ENCODE assay signal across 1 cellular context in the genomic region with DNA sequence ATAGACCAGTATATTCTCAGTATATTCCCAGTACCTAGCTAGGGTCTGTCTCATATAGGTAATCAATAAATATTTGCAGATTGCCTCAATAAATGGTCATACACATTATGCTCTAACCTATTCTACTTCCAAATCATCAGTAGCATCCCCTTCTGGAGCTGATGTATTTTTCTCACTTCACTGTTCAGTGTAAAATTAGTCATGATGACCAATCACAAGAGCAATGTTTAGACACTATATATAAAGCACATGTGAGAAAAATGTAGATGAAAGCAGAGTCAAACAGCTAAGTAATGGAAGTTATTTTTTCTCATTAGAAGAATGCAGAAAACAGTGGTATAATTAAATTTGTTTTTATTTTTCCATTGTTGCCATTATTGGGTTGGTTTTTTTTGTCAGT.
TF ChIP-seq lines count a peak whose summit lies in the region.

No MANE protein-coding gene starts in this region.

TF ChIP-seq in IMR-90, 13 proteins besides CTCF, POLR2A, EP300 and RAD21:
- TF ChIP-seq MAFK (IDR thresholded peaks at IDR 0.05; ENCODE audit: low read depth, low read length): no peak
- TF ChIP-seq, protein P1, sequence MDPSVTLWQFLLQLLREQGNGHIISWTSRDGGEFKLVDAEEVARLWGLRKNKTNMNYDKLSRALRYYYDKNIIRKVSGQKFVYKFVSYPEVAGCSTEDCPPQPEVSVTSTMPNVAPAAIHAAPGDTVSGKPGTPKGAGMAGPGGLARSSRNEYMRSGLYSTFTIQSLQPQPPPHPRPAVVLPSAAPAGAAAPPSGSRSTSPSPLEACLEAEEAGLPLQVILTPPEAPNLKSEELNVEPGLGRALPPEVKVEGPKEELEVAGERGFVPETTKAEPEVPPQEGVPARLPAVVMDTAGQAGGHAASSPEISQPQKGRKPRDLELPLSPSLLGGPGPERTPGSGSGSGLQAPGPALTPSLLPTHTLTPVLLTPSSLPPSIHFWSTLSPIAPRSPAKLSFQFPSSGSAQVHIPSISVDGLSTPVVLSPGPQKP (IDR thresholded peaks at IDR 0.05; ENCODE audit: borderline replicate concordance, low read depth, low read length): no peak
- TF ChIP-seq SMC3 (IDR thresholded peaks at IDR 0.05; ENCODE audit: low read depth, low read length): no peak
- no peak for TF ChIP-seq MAZ (IDR thresholded peaks at IDR 0.05; ENCODE audit: borderline replicate concordance, low read depth, low read length)
- no peak for TF ChIP-seq BHLHE40 (IDR thresholded peaks at IDR 0.05; ENCODE audit: low read depth, low read length)
